Comparison of ENCODE assay signal across 8 cellular contexts in genomic region chr4:1872918-1873269, GRCh38. TPM values are rescaled to one million over a fixed set of nuclear protein-coding genes. Genes with fewer than 3 reads are reported as not detected.
A peak's percentile ranks its signal among the peaks of the same experiment; 100 is the strongest.
DNase-seq lines count a peak whose midpoint lies in the region; ATAC-seq and TF ChIP-seq lines count a peak whose summit lies in the region.

No MANE protein-coding gene starts in this region.

- no peaks in the 10 kb centered on the region for H3K36me3 Mint-ChIP-seq in activated T-cell treated with anti-CD3 and anti-CD28 coated beads, Interleukin-2, amount 50 U/mL, for 4 hours (ENCODE audit: insufficient read depth)
- H3K36me3 Mint-ChIP-seq in CD14-positive monocyte = no peaks in the 10 kb centered on the region

- peaks cover 39% of the 10 kb centered on the region for H3K4me1 Mint-ChIP-seq in activated T-cell treated with anti-CD3 and anti-CD28 coated beads, Interleukin-2, amount 50 U/mL, for 4 hours (ENCODE audit: low read depth)
- peaks cover 36% of the 10 kb centered on the region for H3K4me1 Mint-ChIP-seq in CD14-positive monocyte

- H3K4me3 Mint-ChIP-seq in activated T-cell treated with anti-CD3 and anti-CD28 coated beads, Interleukin-2, amount 50 U/mL, for 4 hours = peak overlapping the region; percentile 90
- peak overlapping the region in 1 of 2 donors; percentile 82 for H3K4me3 Mint-ChIP-seq in CD14-positive monocyte

- no peaks in the 10 kb centered on the region for H3K9me2 ChIP-seq in SU-DHL-6 (replicated peaks; ENCODE audit: insufficient read depth, low read length)

- H3K4me2 ChIP-seq in SU-DHL-6 (ENCODE audit: low read depth, low read length, poor library complexity, severe bottlenecking) = peak overlapping the region; percentile 73
- H3K4me2 ChIP-seq in fibroblast of lung (ENCODE audit: extremely low read depth, insufficient read depth, low read length) = peak overlapping the region; percentile 82

- peaks cover 9% of the 10 kb centered on the region; the same call in 1 of the 2 replicates for H3F3A ChIP-seq in SU-DHL-6 (ENCODE audit: insufficient read depth)

- no peaks in the 10 kb centered on the region for H3K9me3 Mint-ChIP-seq in activated T-cell treated with anti-CD3 and anti-CD28 coated beads, Interleukin-2, amount 50 U/mL, for 4 hours
- peaks cover 0 to 1% (median 0%) of the 10 kb centered on the region in 7 donors for H3K9me3 Mint-ChIP-seq in CD14-positive monocyte

- peak overlapping the region; percentile 100 for H3K9ac ChIP-seq in SU-DHL-6 (ENCODE audit: low read length)
- H3K9ac ChIP-seq in fibroblast of lung (ENCODE audit: insufficient read depth, low read length) = no peak overlapping the region

- no peak overlapping the region for H3K27ac Mint-ChIP-seq in CD14-positive monocyte

- H3K79me2 ChIP-seq in SU-DHL-6 (ENCODE audit: insufficient read depth, low read length) (peaks cover 64% of the 10 kb centered on the region), fibroblast of lung (ENCODE audit: control insufficient read depth, insufficient read depth, low read length) (peaks cover 60% of the 10 kb centered on the region)

- H3K27me3 ChIP-seq in SU-DHL-6 (ENCODE audit: low read length) = no peaks in the 10 kb centered on the region
- no peaks in the 10 kb centered on the region for H3K27me3 ChIP-seq in fibroblast of lung (ENCODE audit: control insufficient read depth, insufficient read depth, low read length)

- TF ChIP-seq CTCF in SU-DHL-6 (IDR thresholded peaks at IDR 0.05; ENCODE audit: insufficient read depth, low read length, poor library complexity, severe bottlenecking) = no peak
- no peak for TF ChIP-seq CTCF in fibroblast of lung (conservative IDR thresholded peaks at IDR 0.05 in 1 of 2, IDR thresholded peaks at IDR 0.05 in 1 of 2; ENCODE audit: low read depth in 1 of 2, low read length in 2 of 2)
- no peak for TF ChIP-seq CTCF in CD14-positive monocyte (IDR thresholded peaks at IDR 0.05)

- peak overlapping the region; percentile 94 for H3K27ac ChIP-seq in SU-DHL-6 (ENCODE audit: low read depth, low read length)
- peak overlapping the region; percentile 86 for H3K27ac ChIP-seq in fibroblast of lung (ENCODE audit: insufficient read depth, low read length)

- H3K9me3 ChIP-seq in SU-DHL-6 (ENCODE audit: insufficient read depth, low read length) (no peaks in the 10 kb centered on the region), fibroblast of lung (ENCODE audit: control insufficient read depth, insufficient read depth, low read depth, low read length) (no peaks in the 10 kb centered on the region)

- H4K20me1 ChIP-seq in SU-DHL-6 (ENCODE audit: low read depth, low read length) (peaks cover 7% of the 10 kb centered on the region; the same call in 1 of the 2 replicates), fibroblast of lung (ENCODE audit: control insufficient read depth, extremely low read depth, insufficient read depth, low read length) (no peaks in the 10 kb centered on the region)

- H3K4me1 ChIP-seq in fibroblast of lung (ENCODE audit: control insufficient read depth, extremely low read depth, insufficient read depth, low read length) = peaks cover 5% of the 10 kb centered on the region

- peak; percentile 30 to 32 for ATAC-seq in activated T-cell treated with anti-CD3 and anti-CD28 coated beads, Interleukin-2, amount 50 U/mL, for 4 hours
- ATAC-seq in stimulated activated naive CD8-positive, alpha-beta T cell treated with anti-CD3 and anti-CD28 coated beads, Interleukin-15, Interleukin-2, amounts not matched to agents 100 U/mL and 50 U/mL, for 24 hours = peak; percentile 29

- intact Hi-C loops in CD14-positive monocyte (cut with micrococcal nuclease) = loop anchor here (5.0 to 10.0 kb wide), 3 partner anchors 132 to 626 kb away; partner anchors contain the start of genes CTBP1 (in 2 of the 2), FAM53A (in 1 of the 2) and NELFA (in 1 of the 2)

- no peaks in the 10 kb centered on the region for H3K36me3 ChIP-seq in SU-DHL-6 (ENCODE audit: low read length)
- no peaks in the 10 kb centered on the region for H3K36me3 ChIP-seq in fibroblast of lung (ENCODE audit: control insufficient read depth, insufficient read depth, low read length)

- H3K27me3 Mint-ChIP-seq in activated T-cell treated with anti-CD3 and anti-CD28 coated beads, Interleukin-2, amount 50 U/mL, for 4 hours (ENCODE audit: low read depth) = no peaks in the 10 kb centered on the region
- peaks cover 0 to 3% (median 2%) of the 10 kb centered on the region in 3 donors for H3K27me3 Mint-ChIP-seq in CD14-positive monocyte (ENCODE audit: low read depth in 3 of 3)

- H3K4me3 ChIP-seq in SU-DHL-6 (ENCODE audit: insufficient read depth, low read length, poor library complexity, severe bottlenecking) (peak overlapping the region; percentile 99), fibroblast of lung (replicated peaks in 1 of 4; ENCODE audit: control extremely low read depth in 1 of 4, insufficient read depth in 1 of 4, low read depth in 3 of 4, low read length in 4 of 4) (peak overlapping the region; percentile 76 to 84 (median 83))

- no peak for DNase-seq in activated T-cell treated with anti-CD3 and anti-CD28 coated beads, Interleukin-2, amount 50 U/mL, for 4 hours
- DNase-seq in activated T-cell treated with anti-CD3 and anti-CD28 coated beads for 4 hours = no peak
- peak; percentile 58 to 82 for DNase-seq in fibroblast of lung (ENCODE audit: low read depth in 2 of 2)
- peak; percentile 24 for DNase-seq in stimulated activated naive CD8-positive, alpha-beta T cell treated with anti-CD3 and anti-CD28 coated beads, Interleukin-15, Interleukin-2, amounts not matched to agents 100 U/mL and 50 U/mL, for 24 hours
- DNase-seq in activated gamma-delta T cell (lab: John Stamatoyannopoulos, UW) = no peak
- DNase-seq in NOMO-1 (lab: John Stamatoyannopoulos, UW; ENCODE audit: unreplicated experiment in 2 of 2) = no peak
- DNase-seq in CD14-positive monocyte (ENCODE audit: low spot score) = no peak

- H2AFZ ChIP-seq in SU-DHL-6 (ENCODE audit: low read depth, low read length, severe bottlenecking) (no peak overlapping the region), fibroblast of lung (ENCODE audit: low read length) (no peak overlapping the region)

RNA-seq across cellular contexts. Expression of gene NSD2, which starts 1.7 kb away (rescaled TPM):
- total RNA-seq in activated T-cell treated with anti-CD3 and anti-CD28 coated beads, Interleukin-2, amount 50 U/mL, for 4 hours = 10 to 100 TPM; 84.0 to 97.0 (median 91.0) TPM
- total RNA-seq in fibroblast of lung = 43.7 and 68.4 TPM in 2 replicates
- 26.6 and 53.5 TPM in 2 replicates for polyA plus RNA-seq in fibroblast of lung
- 27.8 and 55.0 TPM in 2 replicates for polyA plus RNA-seq in fibroblast of lung (2012)
- 30.4 and 87.4 TPM in 2 replicates for polyA minus RNA-seq in fibroblast of lung (ENCODE audit: low replicate concordance)
- polyA plus RNA-seq in CD14-positive monocyte = 1 to 10 TPM; 1.9 to 2.3 TPM

RNA-seq across cellular contexts. Expression of gene LETM1, which starts 16.9 kb away (rescaled TPM):
- 100 to 1,000 TPM; 128 to 141 (median 133) TPM for total RNA-seq in activated T-cell treated with anti-CD3 and anti-CD28 coated beads, Interleukin-2, amount 50 U/mL, for 4 hours
- total RNA-seq in fibroblast of lung = 70.4 TPM in 2 replicates
- 15.8 and 23.6 TPM in 2 replicates for polyA plus RNA-seq in fibroblast of lung
- polyA plus RNA-seq in fibroblast of lung (2012) = 22.7 and 30.5 TPM in 2 replicates
- polyA minus RNA-seq in fibroblast of lung (ENCODE audit: low replicate concordance) = 52.0 and 52.7 TPM in 2 replicates
- polyA plus RNA-seq in CD14-positive monocyte = 1 to 10 TPM; 6.2 to 9.0 TPM

Comparison
In these comparisons a context has a peak if more than half of its experiments do, and no peak if none do; other contexts are left out.
1. DNase-seq: peak in fibroblast of lung (2 of 2) and stimulated activated naive CD8-positive, alpha-beta T cell treated with anti-CD3 and anti-CD28 coated beads, Interleukin-15, Interleukin-2, amounts not matched to agents 100 U/mL and 50 U/mL, for 24 hours (single experiment); none in activated T-cell treated with anti-CD3 and anti-CD28 coated beads, Interleukin-2, amount 50 U/mL, for 4 hours (single experiment), activated T-cell treated with anti-CD3 and anti-CD28 coated beads for 4 hours (single experiment), activated gamma-delta T cell (single experiment), NOMO-1 (0 of 2) and CD14-positive monocyte (single experiment).